Comparison of ENCODE assay signal across 8 cellular contexts in genomic region chr1:156660752-156661112, GRCh38. TPM values are rescaled to one million over a fixed set of nuclear protein-coding genes. Genes with fewer than 3 reads are reported as not detected.
DNase-seq lines count a peak whose midpoint lies in the region; ATAC-seq, FAIRE-seq and TF ChIP-seq lines count a peak whose summit lies in the region.

No MANE protein-coding gene starts in this region.

- peak overlapping the region; percentile 87 for H3K4me3 Mint-ChIP-seq in Calu3 (ENCODE audit: low read depth, unreplicated experiment)
- H3K4me3 Mint-ChIP-seq in effector memory CD8-positive, alpha-beta T cell, result peak overlapping the region; percentile 49 to 88

- DNase-seq in Calu3, result no peak
- peak; percentile 53 for DNase-seq in MM.1S
- DNase-seq in effector memory CD8-positive, alpha-beta T cell, result no peak
- peak in 1 of 6 donors; percentile 19 for DNase-seq in pancreas
- no peak for DNase-seq in activated CD4-positive, CD25-positive, alpha-beta regulatory T cell (lab: John Stamatoyannopoulos, UW)
- DNase-seq in hypothalamus (lab: John Stamatoyannopoulos, UW), result no peak
- no peak for DNase-seq in HuH-7.5 (ENCODE audit: low spot score)

- H3K4me3 ChIP-seq in MM.1S (ENCODE audit: low read length), result peak overlapping the region; percentile 87
- H3K4me3 ChIP-seq in pancreas, result peak overlapping the region in 1 of 4 donors; percentile 18

- peaks cover 51% of the 10 kb centered on the region for H3K36me3 Mint-ChIP-seq in Calu3 (ENCODE audit: insufficient read depth, unreplicated experiment)
- peaks cover 17% of the 10 kb centered on the region for H3K36me3 Mint-ChIP-seq in effector memory CD8-positive, alpha-beta T cell (ENCODE audit: insufficient read depth)

- H4K20me1 ChIP-seq in MM.1S (ENCODE audit: insufficient read depth, low read length), result peaks cover 29% of the 10 kb centered on the region

- WGBS in pancreas, 2 donors, result 62 to 63% methylated on average over 2 of the region's 2 CpGs

- H3K9ac ChIP-seq in MM.1S (ENCODE audit: low read length), result peak overlapping the region; percentile 79

- FAIRE-seq in pancreas (lab: Jason Lieb, UNC), result no peak

- peaks cover 60% of the 10 kb centered on the region for H3K79me2 ChIP-seq in MM.1S (ENCODE audit: low read length)

- no peaks in the 10 kb centered on the region for H3K27me3 Mint-ChIP-seq in Calu3 (ENCODE audit: unreplicated experiment)
- H3K27me3 Mint-ChIP-seq in effector memory CD8-positive, alpha-beta T cell, result peaks cover 19 to 20% of the 10 kb centered on the region in 2 donors

- H3F3A ChIP-seq in MM.1S (ENCODE audit: insufficient read depth, low read length), result peaks cover 29% of the 10 kb centered on the region

- H3K9me3 Mint-ChIP-seq in Calu3 (ENCODE audit: low read depth, unreplicated experiment), result no peaks in the 10 kb centered on the region
- no peaks in the 10 kb centered on the region for H3K9me3 Mint-ChIP-seq in effector memory CD8-positive, alpha-beta T cell

- no peaks in the 10 kb centered on the region for H3K36me3 ChIP-seq in MM.1S (replicated peaks; ENCODE audit: insufficient read depth, low read length)
- no peaks in the 10 kb centered on the region for H3K36me3 ChIP-seq in pancreas

- H3K4me1 Mint-ChIP-seq in Calu3 (ENCODE audit: low read depth, unreplicated experiment), result peaks cover 77% of the 10 kb centered on the region
- H3K4me1 Mint-ChIP-seq in effector memory CD8-positive, alpha-beta T cell (ENCODE audit: low read depth in 2 of 2), result peaks cover 48 to 50% of the 10 kb centered on the region in 2 donors

- BruUV-seq in Calu3 (replicated peaks; lab: Mats Ljungman, UMichigan), result TSS peak; percentile 88

- H3K4me1 ChIP-seq in MM.1S (ENCODE audit: low read length), result peaks cover 63% of the 10 kb centered on the region
- H3K4me1 ChIP-seq in pancreas, result peaks cover 5 to 24% (median 10%) of the 10 kb centered on the region in 3 donors

- H3K27ac Mint-ChIP-seq in Calu3 (ENCODE audit: unreplicated experiment), result peak overlapping the region; percentile 88
- H3K27ac Mint-ChIP-seq in effector memory CD8-positive, alpha-beta T cell, result peak overlapping the region; percentile 65 to 70

- H3K9me3 ChIP-seq in MM.1S (replicated peaks; ENCODE audit: insufficient read depth, low read length), result no peaks in the 10 kb centered on the region
- no peaks in the 10 kb centered on the region for H3K9me3 ChIP-seq in pancreas

- H3K27ac ChIP-seq in MM.1S (ENCODE audit: low read length) (peak overlapping the region; percentile 81), pancreas (peak overlapping the region in 2 of 4 donors; percentile 39 to 62)

- ATAC-seq in effector memory CD8-positive, alpha-beta T cell (replicated peaks), result peak; percentile 10
- peak in 3 of 4 donors; percentile 2 to 3 (median 3) for ATAC-seq in pancreas
- no peak for ATAC-seq in GM19035 (IDR thresholded peaks at IDR 0.05; ENCODE audit: unreplicated experiment)

- peak overlapping the region; percentile 97 for H3K4me2 ChIP-seq in MM.1S (ENCODE audit: low read depth, low read length)

- H3K9me2 ChIP-seq in MM.1S (replicated peaks; ENCODE audit: insufficient read depth, low read length), result no peaks in the 10 kb centered on the region

- no peak for TF ChIP-seq CTCF in Calu3 (IDR thresholded peaks at IDR 0.05; ENCODE audit: unreplicated experiment)
- no peak for TF ChIP-seq CTCF in MM.1S (IDR thresholded peaks at IDR 0.05; ENCODE audit: low read length)
- no peak for TF ChIP-seq CTCF in pancreas (IDR thresholded peaks at IDR 0.05)

- intact Hi-C loops in Calu3 (cut with micrococcal nuclease; ENCODE audit: unreplicated experiment), result loop anchor here (1.0 kb wide), 1 partner anchor 18 kb away; no protein-coding TSS in a partner anchor
- intact Hi-C loops in pancreas (cut with DNase I), result no loop called here

- CTCF ChIA-PET in Calu3 (lab: Charles Lee), result interaction anchor here (0.5 to 3.7 kb wide), 20 partner anchors 8 to 199 kb away, joined by 3 to 45 read pairs (median 4); partner anchors contain the start of genes CRABP2, HAPLN2, MEF2D and METTL25B

- H3K27me3 ChIP-seq in MM.1S (replicated peaks; ENCODE audit: insufficient read depth, low read length) (no peaks in the 10 kb centered on the region), pancreas (peaks cover 0 to 6% (median 0%) of the 10 kb centered on the region in 4 donors)

- peak overlapping the region; percentile 65; the same call in 1 of the 2 replicates for H2AFZ ChIP-seq in MM.1S (ENCODE audit: low read length)

RNA-seq across cellular contexts. Expression of gene NES, which starts 16.5 kb away (rescaled TPM):
- total RNA-seq in Calu3 (2022) (6.1 and 7.4 TPM in 2 replicates), pancreas (1 to 10 TPM; 1.1 to 7.6 (median 3.4) TPM)
- 1 to 10 TPM; 3.5 to 7.0 TPM for polyA plus RNA-seq in pancreas

RNA-seq across cellular contexts. Expression of gene BCAN, which starts 18.8 kb away (rescaled TPM):
- total RNA-seq in Calu3 (2022), result not detected in 2 replicates
- under 1 TPM in 1 of 6 donors, not detected in 5; 0.12 TPM for total RNA-seq in pancreas
- not detected for polyA plus RNA-seq in pancreas

RNA-seq across cellular contexts. Expression of gene HAPLN2, which starts 41.5 kb away (rescaled TPM):
- total RNA-seq in Calu3 (2022) (0.27 TPM in 1 of 2 replicates, not detected in the other), pancreas (not detected)
- under 1 TPM; 0.38 to 0.46 TPM for polyA plus RNA-seq in pancreas

RNA-seq across cellular contexts. Expression of gene CRABP2, which starts 44.7 kb away (rescaled TPM):
- total RNA-seq in Calu3 (2022), result 17.6 and 27.3 TPM in 2 replicates
- total RNA-seq in pancreas, result 1 to 10 TPM in 3 of 6 donors, under 1 TPM in 3; 0.38 to 5.0 (median 1.2) TPM
- 1 to 10 TPM; 3.3 to 4.0 TPM for polyA plus RNA-seq in pancreas

RNA-seq across cellular contexts. Expression of gene GPATCH4, which starts 59.5 kb away (rescaled TPM):
- total RNA-seq in Calu3 (2022) (52.4 and 57.0 TPM in 2 replicates), pancreas (10 to 100 TPM in 3 of 6 donors, 1 to 10 TPM in 3; 6.4 to 16.0 (median 11.4) TPM)
- polyA plus RNA-seq in pancreas, result 10 to 100 TPM; 14.4 to 16.9 TPM
